In genomic region chr17:44905006-44906000, GRCh38 we compare ENCODE assay signal across 12 cellular contexts. TPM values are rescaled to one million over a fixed set of nuclear protein-coding genes. Genes with fewer than 3 reads are reported as not detected.
DNase-seq lines count a peak whose midpoint lies in the region; ATAC-seq and TF ChIP-seq lines count a peak whose summit lies in the region.
"Had no signal": no experiment of that assay in that cellular context is flagged by ENCODE, and none has a peak within 500 bp of the region (broad histone marks: within the 10 kb centered on the region; RNA-seq: fewer than 3 reads in every experiment).

No MANE protein-coding gene starts in this region.

- H4K20me1 ChIP-seq in GM23248 (ENCODE audit: insufficient read depth) = no peaks in the 10 kb centered on the region
- H4K20me1 ChIP-seq in osteoblast (ENCODE audit: insufficient read depth, low read length) = no peaks in the 10 kb centered on the region

- H3K27ac ChIP-seq in GM23248 (peak overlapping the region; percentile 69), RWPE2 (ENCODE audit: poor library complexity, severe bottlenecking) (peak overlapping the region; percentile 70), foreskin keratinocyte (peak overlapping the region; percentile 29), osteoblast (ENCODE audit: low read depth, low read length) (peak overlapping the region; percentile 84)

- ATAC-seq in RWPE2 (ENCODE audit: low read depth) (no peak), foreskin keratinocyte (no peak), HG03139 (IDR thresholded peaks at IDR 0.05; ENCODE audit: unreplicated experiment) (no peak)

- H3K36me3 ChIP-seq in GM23248 (ENCODE audit: low read depth) (no peaks in the 10 kb centered on the region), RWPE2 (ENCODE audit: low read depth) (no peaks in the 10 kb centered on the region), osteoblast (ENCODE audit: insufficient read depth, low read length) (no peaks in the 10 kb centered on the region)

- H3K9me3 ChIP-seq in GM23248 (ENCODE audit: low read depth) (no peaks in the 10 kb centered on the region), RWPE2 (ENCODE audit: severe bottlenecking) (no peaks in the 10 kb centered on the region), osteoblast (ENCODE audit: low read depth, low read length) (no peaks in the 10 kb centered on the region)

- peak overlapping the region; percentile 48 for H2AFZ ChIP-seq in GM23248
- H2AFZ ChIP-seq in osteoblast (ENCODE audit: low read length) = peak overlapping the region; percentile 66

- in situ Hi-C loops in GM23248 (cut with MboI) = no loop called here

- H3K79me2 ChIP-seq in GM23248 (ENCODE audit: insufficient read depth) = no peaks in the 10 kb centered on the region
- H3K79me2 ChIP-seq in osteoblast (ENCODE audit: insufficient read depth, low read length) = no peaks in the 10 kb centered on the region

- DNase-seq in GM23248 (peak; percentile 19), RWPE2 (ENCODE audit: low spot score) (no peak), foreskin keratinocyte (no peak), osteoblast (ENCODE audit: insufficient read length, low spot score, missing footprints) (peak; percentile 62), HCEC 1CT (no peak)
- no peak for DNase-seq in stimulated activated naive CD4-positive, alpha-beta T cell treated with Interleukin-2 at 50 U/mL for 16 hours (lab: John Stamatoyannopoulos, UW)
- DNase-seq: activated B cell treated with CpG ODN at 0.5 μM for 24 hours; COR-L47; NK-92 treated with Interleukin-12 subunit alpha and Interleukin-12 subunit beta, amount 100 ng/mL, for 24 hours had no signal

- H3K27me3 ChIP-seq in GM23248 (replicated peaks; ENCODE audit: insufficient read depth) (no peaks in the 10 kb centered on the region), RWPE2 (ENCODE audit: insufficient read depth, poor library complexity, severe bottlenecking) (no peaks in the 10 kb centered on the region), foreskin keratinocyte (no peaks in the 10 kb centered on the region), osteoblast (ENCODE audit: insufficient read depth, low read length) (no peaks in the 10 kb centered on the region)

- no peaks in the 10 kb centered on the region for H3K9me2 ChIP-seq in GM23248 (ENCODE audit: insufficient read depth)

- TF ChIP-seq CTCF in RWPE2 (IDR thresholded peaks at IDR 0.05; ENCODE audit: poor library complexity, severe bottlenecking) (no peak), foreskin keratinocyte (conservative IDR thresholded peaks at IDR 0.05) (no peak), osteoblast (IDR thresholded peaks at IDR 0.05; ENCODE audit: extremely low read depth, low read depth, low read length) (no peak)

- H3K4me3 ChIP-seq in GM23248 = no peak overlapping the region
- H3K4me3 ChIP-seq in RWPE2 (ENCODE audit: severe bottlenecking) = no peak overlapping the region
- H3K4me3 ChIP-seq in osteoblast (ENCODE audit: insufficient read depth, low read length) = no peak overlapping the region

- H3K9ac ChIP-seq in GM23248 = peak overlapping the region; percentile 65

- whole genome bisulfite sequencing in GM23248 (ENCODE audit: low coverage in 1 of 2, low lambda C conversion rate in 2 of 2, missing lambda C conversion rate in 2 of 2), 2 experiments = 80 to 82% methylated on average over 9 of the region's 9 CpGs

- H3K4me2 ChIP-seq in GM23248 (ENCODE audit: unreplicated experiment) = peak overlapping the region; percentile 65
- H3K4me2 ChIP-seq in osteoblast (ENCODE audit: insufficient read depth, low read length) = peak overlapping the region; percentile 52

- peaks cover 45% of the 10 kb centered on the region for H3K4me1 ChIP-seq in GM23248 (ENCODE audit: insufficient read depth)
- peaks cover 45% of the 10 kb centered on the region for H3K4me1 ChIP-seq in RWPE2 (ENCODE audit: insufficient read depth, poor library complexity, severe bottlenecking)
- H3K4me1 ChIP-seq in foreskin keratinocyte = peaks cover 20% of the 10 kb centered on the region
- H3K4me1 ChIP-seq in osteoblast (ENCODE audit: insufficient read depth, low read length) = peaks cover 64% of the 10 kb centered on the region

- H3F3A ChIP-seq in GM23248 (ENCODE audit: insufficient read depth) = peaks cover 17% of the 10 kb centered on the region

RNA-seq across cellular contexts. Expression of gene EFTUD2, which starts 6.1 kb away (rescaled TPM):
- total RNA-seq in GM23248 (2014; rRNA removed; shearing (Covaris generic)) = 63.7 and 71.2 TPM in 2 replicates
- polyA plus RNA-seq in GM23248 (2016; fragmentation: Nextera tagmentation; extraction: Ambion mirVana) (60.1 and 60.4 TPM in 2 replicates), foreskin keratinocyte (76.6 and 87.6 TPM in 2 replicates)
- total RNA-seq in foreskin keratinocyte (129 and 136 TPM in 2 replicates), osteoblast (72.7 and 81.0 TPM in 2 replicates)

RNA-seq across cellular contexts. Expression of gene GFAP, which starts 10.0 kb away (rescaled TPM):
- total RNA-seq in GM23248 (2014; rRNA removed; shearing (Covaris generic)) = 1.1 TPM in 1 of 2 replicates, not detected in the other
- polyA plus RNA-seq in GM23248 (2016; fragmentation: Nextera tagmentation; extraction: Ambion mirVana) = 0.49 and 0.52 TPM in 2 replicates
- 0.10 and 0.39 TPM in 2 replicates for total RNA-seq in foreskin keratinocyte
- polyA plus RNA-seq in foreskin keratinocyte = 0.13 and 0.17 TPM in 2 replicates
- under 0.01 TPM in 2 replicates for total RNA-seq in osteoblast
- total RNA-seq: activated B cell treated with CpG ODN at 0.5 μM for 24 hours had no signal
- polyA plus RNA-seq: neural cell had no signal

RNA-seq across cellular contexts. Expression of gene KIF18B, which starts 42.3 kb away (rescaled TPM):
- 1.4 and 2.1 TPM in 2 replicates for total RNA-seq in GM23248 (2014; rRNA removed; shearing (Covaris generic))
- polyA plus RNA-seq in GM23248 (2016; fragmentation: Nextera tagmentation; extraction: Ambion mirVana) (4.5 and 4.6 TPM in 2 replicates), foreskin keratinocyte (8.7 and 12.6 TPM in 2 replicates)
- total RNA-seq in foreskin keratinocyte (17.0 and 23.2 TPM in 2 replicates), osteoblast (0.72 and 1.2 TPM in 2 replicates)

RNA-seq across cellular contexts. Expression of gene HIGD1B, which starts 57.6 kb away (rescaled TPM):
- not detected in 2 replicates for total RNA-seq in GM23248 (2014; rRNA removed; shearing (Covaris generic))
- not detected in 2 replicates for polyA plus RNA-seq in GM23248 (2016; fragmentation: Nextera tagmentation; extraction: Ambion mirVana)
- total RNA-seq in foreskin keratinocyte = not detected in 2 replicates
- polyA plus RNA-seq in foreskin keratinocyte = not detected in 2 replicates
- total RNA-seq in osteoblast = not detected in 2 replicates
- total RNA-seq: activated B cell treated with CpG ODN at 0.5 μM for 24 hours, fibroblast of villous mesenchyme had no signal
- polyA plus RNA-seq: neural cell had no signal

Comparison
In these comparisons a context has a peak if more than half of its experiments do, and no peak if none do; other contexts are left out.
1. DNase-seq: peak in GM23248 (single experiment) and osteoblast (single experiment); none in RWPE2 (single experiment), foreskin keratinocyte (0 of 2), HCEC 1CT (single experiment) and stimulated activated naive CD4-positive, alpha-beta T cell treated with Interleukin-2 at 50 U/mL for 16 hours (single experiment).
2. H3K27ac ChIP-seq: peak in every context shown above with its lines; median percentile 84 in osteoblast; 70 in RWPE2; 69 in GM23248; 29 in foreskin keratinocyte.